ENCODE assay signal across 17 cellular contexts in genomic region chr15:41990243-41990605, GRCh38. TPM values are rescaled to one million over a fixed set of nuclear protein-coding genes. Genes with fewer than 3 reads are reported as not detected.
"Had no signal": no experiment of that assay in that cellular context is flagged by ENCODE, and none has a peak within 500 bp of the region (broad histone marks: within the 10 kb centered on the region; RNA-seq: fewer than 3 reads in every experiment).

No MANE protein-coding gene starts in this region.

- H3K36me3 ChIP-seq: brain microvascular endothelial cell, MG63, Peyer's patch had no signal

- H3K4me3 ChIP-seq: MG63, Peyer's patch had no signal

- H3K4me1 ChIP-seq: Peyer's patch had no signal

- H3K36me3 Mint-ChIP-seq: activated naive CD4-positive, alpha-beta T cell treated with anti-CD3 and anti-CD28 coated beads, Interleukin-2, amount 50 U/mL, for 72 hours; IgD-negative memory B cell had no signal

- H3K9me3 ChIP-seq: MG63, Peyer's patch had no signal

- H3K27me3 ChIP-seq: brain microvascular endothelial cell, MG63, Peyer's patch had no signal

- H3K4me3 Mint-ChIP-seq: activated B cell treated with CpG ODN at 0.5 μM for 24 hours; activated CD8-positive, alpha-beta T cell treated with anti-CD3 and anti-CD28 coated beads for 36 hours; activated T-cell treated with anti-CD3 and anti-CD28 coated beads, Interleukin-2, amount 50 U/mL, for 72 hours; activated T-helper 17 cell treated with anti-CD3 and anti-CD28 coated beads, Interleukin-2, amount 50 U/mL, for 72 hours; central memory CD8-positive, alpha-beta T cell; IgD-negative memory B cell had no signal

- DNase-seq: NCI-H524 treated with DMSO at 0.1 percent for 48 hours had no signal

- H3K27me3 Mint-ChIP-seq: activated T-helper 17 cell treated with anti-CD3 and anti-CD28 coated beads, Interleukin-2, amount 50 U/mL, for 72 hours; central memory CD8-positive, alpha-beta T cell; IgD-negative memory B cell had no signal

- H3K27ac Mint-ChIP-seq: activated B cell treated with CpG ODN at 0.5 μM for 24 hours; activated CD8-positive, alpha-beta T cell treated with anti-CD3 and anti-CD28 coated beads for 36 hours; activated naive CD4-positive, alpha-beta T cell treated with anti-CD3 and anti-CD28 coated beads, Interleukin-2, amount 50 U/mL, for 72 hours; activated T-cell treated with anti-CD3 and anti-CD28 coated beads, Interleukin-2, amount 50 U/mL, for 72 hours; activated T-helper 17 cell treated with anti-CD3 and anti-CD28 coated beads, Interleukin-2, amount 50 U/mL, for 72 hours; IgD-negative memory B cell had no signal

- H3K4me1 Mint-ChIP-seq: activated B cell treated with CpG ODN at 0.5 μM for 24 hours; activated T-helper 17 cell treated with anti-CD3 and anti-CD28 coated beads, Interleukin-2, amount 50 U/mL, for 72 hours; central memory CD8-positive, alpha-beta T cell had no signal

- H3K27ac ChIP-seq: brain microvascular endothelial cell, Peyer's patch, VCaP had no signal

- H3K9me3 Mint-ChIP-seq: activated B cell treated with CpG ODN at 0.5 μM for 24 hours; activated CD8-positive, alpha-beta T cell treated with anti-CD3 and anti-CD28 coated beads for 36 hours; activated naive CD4-positive, alpha-beta T cell treated with anti-CD3 and anti-CD28 coated beads, Interleukin-2, amount 50 U/mL, for 72 hours; activated T-cell treated with anti-CD3 and anti-CD28 coated beads, Interleukin-2, amount 50 U/mL, for 72 hours; activated T-helper 17 cell treated with anti-CD3 and anti-CD28 coated beads, Interleukin-2, amount 50 U/mL, for 72 hours; central memory CD8-positive, alpha-beta T cell; IgD-negative memory B cell had no signal

RNA-seq across cellular contexts. Expression of gene PLA2G4E, which starts 30.6 kb away (rescaled TPM):
- total RNA-seq: activated B cell treated with CpG ODN at 0.5 μM for 24 hours; activated CD8-positive, alpha-beta memory T cell treated with anti-CD3 and anti-CD28 coated beads for 36 hours; activated CD8-positive, alpha-beta T cell treated with anti-CD3 and anti-CD28 coated beads for 36 hours; activated naive CD4-positive, alpha-beta T cell treated with anti-CD3 and anti-CD28 coated beads, Interleukin-2, amount 50 U/mL, for 72 hours; activated T-cell treated with anti-CD3 and anti-CD28 coated beads, Interleukin-2, amount 50 U/mL, for 72 hours; aorta; NCI-H460; PC-3; Right ventricle myocardium superior had no signal
- polyA plus RNA-seq: aorta, IgD-negative memory B cell had no signal
